In genomic region chr3:189144645-189145044, GRCh38 we compare ENCODE assay signal across 9 cellular contexts. TPM values are rescaled to one million over a fixed set of nuclear protein-coding genes. Genes with fewer than 3 reads are reported as not detected.
DNase-seq lines count a peak whose midpoint lies in the region; ATAC-seq and TF ChIP-seq lines count a peak whose summit lies in the region.
"Had no signal": no experiment of that assay in that cellular context is flagged by ENCODE, and none has a peak within 500 bp of the region (broad histone marks: within the 10 kb centered on the region; RNA-seq: fewer than 3 reads in every experiment).

No MANE protein-coding gene starts in this region.

- H3K27me3 ChIP-seq in CD4-positive, alpha-beta T cell (ENCODE audit: control insufficient read depth, insufficient read depth, low read length), result no peaks in the 10 kb centered on the region
- no peaks in the 10 kb centered on the region for H3K27me3 ChIP-seq in transverse colon

- H3K27ac Mint-ChIP-seq in CD4-positive, alpha-beta T cell, result no peak overlapping the region
- H3K27ac Mint-ChIP-seq: activated naive CD4-positive, alpha-beta T cell treated with anti-CD3 and anti-CD28 coated beads, Interleukin-2, amount 50 U/mL, for 24 hours had no signal

- no peaks in the 10 kb centered on the region for H3K36me3 ChIP-seq in transverse colon

- H3K36me3 Mint-ChIP-seq in CD4-positive, alpha-beta T cell (ENCODE audit: low read depth), result no peaks in the 10 kb centered on the region
- H3K36me3 Mint-ChIP-seq: activated naive CD4-positive, alpha-beta T cell treated with anti-CD3 and anti-CD28 coated beads, Interleukin-2, amount 50 U/mL, for 24 hours had no signal

- WGBS in transverse colon (ENCODE audit: low coverage in 1 of 2), 2 donors, result 32% methylated on average over 5 of the region's 5 CpGs; no CpG with 5 or more reads in 1 of the 2 donors

- peak in 4 of 10 experiments; percentile 9 to 23 (median 16) for DNase-seq in CD4-positive, alpha-beta T cell
- DNase-seq in Kasumi-1 (lab: John Stamatoyannopoulos, UW), result peak; percentile 41 to 48
- peak; percentile 54 for DNase-seq in kidney tubule cell (ENCODE audit: low spot score)
- DNase-seq in HPDE6-E6E7 (ENCODE audit: extremely low spot score), result no peak
- no peak for DNase-seq in transverse colon
- DNase-seq in hippocampal formation (lab: John Stamatoyannopoulos, UW), result no peak
- DNase-seq in GM13977 (ENCODE audit: low spot score), result no peak

- H3K27me3 Mint-ChIP-seq in CD4-positive, alpha-beta T cell, result no peaks in the 10 kb centered on the region
- H3K27me3 Mint-ChIP-seq: activated naive CD4-positive, alpha-beta T cell treated with anti-CD3 and anti-CD28 coated beads, Interleukin-2, amount 50 U/mL, for 24 hours had no signal

- peak; percentile 87 for ATAC-seq in CD4-positive, alpha-beta T cell (ENCODE audit: poor library complexity)

- H3K4me1 ChIP-seq in transverse colon, result peaks cover 0 to 7% (median 4%) of the 10 kb centered on the region in 4 donors

- peaks cover 10% of the 10 kb centered on the region for H3K4me1 Mint-ChIP-seq in CD4-positive, alpha-beta T cell (ENCODE audit: low read depth)

- TF ChIP-seq POLR2A in transverse colon (IDR thresholded peaks at IDR 0.05), result no peak

- H3K4me3 ChIP-seq in transverse colon, result no peak overlapping the region

- no peak for TF ChIP-seq EP300 in transverse colon (IDR thresholded peaks at IDR 0.05; ENCODE audit: low read depth)

- H3K9me3 Mint-ChIP-seq in CD4-positive, alpha-beta T cell, result no peaks in the 10 kb centered on the region
- H3K9me3 Mint-ChIP-seq: activated naive CD4-positive, alpha-beta T cell treated with anti-CD3 and anti-CD28 coated beads, Interleukin-2, amount 50 U/mL, for 24 hours had no signal

- in situ Hi-C loops in transverse colon (cut with MboI; ENCODE audit: low pct_ligation_motif_present in 1 of 4, low pct_unique_long_range_greater_than_20kb in 1 of 4, low sequenced_read_pairs in 3 of 4), result loop anchor here in 2 of 4 donors (10.0 to 25.0 kb wide), 2 partner anchors 1407 to 1410 kb away; partner anchors contain the start of gene BCL6 (in 1 of the 2)
- in situ Hi-C loops in GM13977 (cut with MboI; ENCODE audit: low pct_unique_long_range_greater_than_20kb, low sequenced_read_pairs, unreplicated experiment), result loop anchor here (25.0 kb wide), 1 partner anchor 1407 kb away; the partner anchor contains the start of gene BCL6

- H3K4me3 Mint-ChIP-seq in CD4-positive, alpha-beta T cell, result no peak overlapping the region
- H3K4me3 Mint-ChIP-seq: activated naive CD4-positive, alpha-beta T cell treated with anti-CD3 and anti-CD28 coated beads, Interleukin-2, amount 50 U/mL, for 24 hours had no signal

- no peak overlapping the region for H3K27ac ChIP-seq in CD4-positive, alpha-beta T cell (ENCODE audit: low read depth, low read length)
- no peak overlapping the region for H3K27ac ChIP-seq in VCaP
- H3K27ac ChIP-seq in transverse colon, result no peak overlapping the region

- intact Hi-C loops in CD4-positive, alpha-beta T cell (cut with DNase I, micrococcal nuclease), result loop anchor here (1.0 to 10.0 kb wide), 9 partner anchors 100 to 1830 kb away; no protein-coding TSS in a partner anchor
- intact Hi-C loops in transverse colon (cut with DNase I; ENCODE audit: low total_unique reads), result loop anchor here (10.0 kb wide), 1 partner anchor 170 kb away; no protein-coding TSS in a partner anchor

- TF ChIP-seq CTCF in CD4-positive, alpha-beta T cell (IDR thresholded peaks at IDR 0.05), result peak; percentile 57
- TF ChIP-seq CTCF in VCaP (conservative IDR thresholded peaks at IDR 0.05) (peak; percentile 82), transverse colon (IDR thresholded peaks at IDR 0.05) (peak in 2 of 5 experiments; percentile 25 to 27), GM13977 (IDR thresholded peaks at IDR 0.05; ENCODE audit: extremely low read depth, insufficient read depth, missing control alignments) (no peak)

- POLR2A ChIA-PET in CD4-positive, alpha-beta T cell (lab: Charles Lee), result interaction anchor here (2.0 to 6.8 kb wide), 2 partner anchors 103 to 1405 kb away, joined by 7 to 35 read pairs; no protein-coding TSS in a partner anchor

- no peaks in the 10 kb centered on the region for H3K9me3 ChIP-seq in CD4-positive, alpha-beta T cell (ENCODE audit: control insufficient read depth, low read length)
- no peaks in the 10 kb centered on the region for H3K9me3 ChIP-seq in transverse colon

- CTCF ChIA-PET in CD4-positive, alpha-beta T cell (lab: Charles Lee), result interaction anchor here (0.6 to 4.0 kb wide), 3 partner anchors 12 to 1404 kb away, joined by 3 to 30 read pairs (median 20); no protein-coding TSS in a partner anchor

RNA-seq across cellular contexts. Expression of gene TPRG1, which starts 27.1 kb away (rescaled TPM):
- total RNA-seq in CD4-positive, alpha-beta T cell, result 1 to 10 TPM; 2.1 to 2.9 TPM
- 10 to 100 TPM in 1 of 4 donors, 1 to 10 TPM in 2, not detected in 1; 2.3 to 14.9 (median 4.1) TPM for total RNA-seq in transverse colon

Comparison
In these comparisons a context has a peak if more than half of its experiments do, and no peak if none do; other contexts are left out.
1. DNase-seq: peak in Kasumi-1 (2 of 2) and kidney tubule cell (single experiment); none in HPDE6-E6E7 (single experiment), transverse colon (single experiment), hippocampal formation (0 of 2) and GM13977 (single experiment).